ENCODE assay signal across 11 cellular contexts in genomic region chr1:59701376-59701775, GRCh38.
"Had no signal": no experiment of that assay in that cellular context is flagged by ENCODE, and none has a peak within 500 bp of the region (broad histone marks: within the 10 kb centered on the region; RNA-seq: fewer than 3 reads in every experiment).

No MANE protein-coding gene starts in this region.

- DNase-seq: activated CD4-positive, alpha-beta T cell treated with anti-CD3 and anti-CD28 coated beads, Interleukin-2, amount 50 U/mL, for 4 hours; activated T-cell treated with anti-CD3 and anti-CD28 coated beads, Interleukin-2, amount 50 U/mL, for 1 hour; amygdala; hippocampal formation; small intestine; thyroid gland; uterus had no signal

- H2AFZ ChIP-seq: neural progenitor cell, parathyroid adenoma had no signal

- H3K27me3 Mint-ChIP-seq: activated naive CD4-positive, alpha-beta T cell treated with anti-CD3 and anti-CD28 coated beads, Interleukin-2, amount 50 U/mL, for 24 hours had no signal

- H3K36me3 Mint-ChIP-seq: activated naive CD4-positive, alpha-beta T cell treated with anti-CD3 and anti-CD28 coated beads, Interleukin-2, amount 50 U/mL, for 24 hours; neural progenitor cell; stimulated activated effector memory CD8-positive, alpha-beta T cell treated with anti-CD3 and anti-CD28 coated beads, Interleukin-12 subunit alpha, Interleukin-12 subunit beta, amount 100 ng/mL, for 72 hours had no signal

- H3K9me3 ChIP-seq: thyroid gland, uterus had no signal

- H3K9ac ChIP-seq: neural progenitor cell, parathyroid adenoma had no signal

- H3K27me3 ChIP-seq: neural progenitor cell, thyroid gland, uterus had no signal

- H3K27ac ChIP-seq: neural progenitor cell, parathyroid adenoma, thyroid gland, uterus had no signal

- H3K4me3 Mint-ChIP-seq: activated naive CD4-positive, alpha-beta T cell treated with anti-CD3 and anti-CD28 coated beads, Interleukin-2, amount 50 U/mL, for 24 hours; neural progenitor cell; stimulated activated effector memory CD8-positive, alpha-beta T cell treated with anti-CD3 and anti-CD28 coated beads, Interleukin-12 subunit alpha, Interleukin-12 subunit beta, amount 100 ng/mL, for 72 hours had no signal

- H3K27ac Mint-ChIP-seq: activated naive CD4-positive, alpha-beta T cell treated with anti-CD3 and anti-CD28 coated beads, Interleukin-2, amount 50 U/mL, for 24 hours; neural progenitor cell; stimulated activated effector memory CD8-positive, alpha-beta T cell treated with anti-CD3 and anti-CD28 coated beads, Interleukin-12 subunit alpha, Interleukin-12 subunit beta, amount 100 ng/mL, for 72 hours had no signal

- H3K9me3 Mint-ChIP-seq: activated naive CD4-positive, alpha-beta T cell treated with anti-CD3 and anti-CD28 coated beads, Interleukin-2, amount 50 U/mL, for 24 hours; neural progenitor cell; stimulated activated effector memory CD8-positive, alpha-beta T cell treated with anti-CD3 and anti-CD28 coated beads, Interleukin-12 subunit alpha, Interleukin-12 subunit beta, amount 100 ng/mL, for 72 hours had no signal

- H3K4me1 ChIP-seq: parathyroid adenoma had no signal

- H3K36me3 ChIP-seq: neural progenitor cell, thyroid gland, uterus had no signal

- H3K4me3 ChIP-seq: neural progenitor cell, thyroid gland, uterus had no signal

- H3K4me2 ChIP-seq: neural progenitor cell had no signal
